ENCODE assay signal across 21 cellular contexts in the genomic region with DNA sequence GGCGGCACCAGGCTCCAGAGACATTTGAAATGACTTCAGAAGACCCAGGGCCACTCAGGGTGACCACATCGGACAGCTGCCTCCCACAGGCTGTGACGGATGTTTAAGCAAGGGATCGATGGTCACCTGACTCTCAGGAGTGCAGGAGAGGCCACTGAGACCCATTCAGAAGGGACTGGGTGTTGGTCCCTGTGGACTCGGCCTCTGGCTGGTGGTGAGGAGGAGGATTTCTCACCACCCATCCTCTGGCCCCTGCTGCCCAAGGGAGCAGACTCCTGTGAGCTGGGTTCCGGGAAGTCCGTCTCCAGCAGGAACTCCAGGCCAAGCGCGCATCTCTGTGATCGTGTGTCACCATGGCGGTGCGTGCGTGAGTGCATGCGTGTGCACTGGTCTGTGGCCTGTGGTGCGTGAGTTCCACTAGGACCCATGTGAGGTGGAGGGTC. TPM values are rescaled to one million over a fixed set of nuclear protein-coding genes. Genes with fewer than 3 reads are reported as not detected.
DNase-seq lines count a peak whose midpoint lies in the region; ATAC-seq and TF ChIP-seq lines count a peak whose summit lies in the region.
"Had no signal": no experiment of that assay in that cellular context is flagged by ENCODE, and none has a peak within 500 bp of the region (broad histone marks: within the 10 kb centered on the region; RNA-seq: fewer than 3 reads in every experiment).

No MANE protein-coding gene starts in this region.

- WGBS in mesenchymal stem cell = 90% methylated on average over 15 of the region's 15 CpGs

- no peak overlapping the region for H3K9ac ChIP-seq in mesenchymal stem cell (ENCODE audit: low read length)
- H3K9ac ChIP-seq: neural progenitor cell had no signal

- H4K91ac ChIP-seq in mesenchymal stem cell (ENCODE audit: low read length) = peak overlapping the region; percentile 0

- TF ChIP-seq CTCF in coronary artery (IDR thresholded peaks at IDR 0.05) (no peak), Calu3 (IDR thresholded peaks at IDR 0.05; ENCODE audit: unreplicated experiment) (no peak)

- ATAC-seq in GM18907 (IDR thresholded peaks at IDR 0.05; ENCODE audit: unreplicated experiment) = no peak
- ATAC-seq: A549, foreskin keratinocyte, right cardiac atrium had no signal

- no peak overlapping the region for H2AFZ ChIP-seq in mesenchymal stem cell (ENCODE audit: low read depth, low read length)
- H2AFZ ChIP-seq: neural progenitor cell had no signal

- H3K4ac ChIP-seq in mesenchymal stem cell (ENCODE audit: low read depth in 1 of 2, low read length in 2 of 2) = no peak overlapping the region

- H3K27me3 ChIP-seq in mesenchymal stem cell (ENCODE audit: control insufficient read depth in 1 of 2, insufficient read depth in 1 of 2, low read length in 2 of 2) = peaks cover 27 to 33% of the 10 kb centered on the region in 2 experiments
- H3K27me3 ChIP-seq: neural progenitor cell, vagina had no signal

- DNase-seq in activated CD4-positive, alpha-beta T cell treated with anti-CD3 and anti-CD28 coated beads, Interleukin-2, amount 10 ng/mL, durations not matched to agents 24 days and 14 days = peak; percentile 52
- DNase-seq in activated CD4-positive, alpha-beta T cell treated with anti-CD3 and anti-CD28 coated beads for 48 hours = no peak
- peak; percentile 13 for DNase-seq in D341Med (ENCODE audit: low spot score)
- DNase-seq in coronary artery (ENCODE audit: low spot score) = peak; percentile 64
- DNase-seq in mesenchymal stem cell = no peak
- no peak for DNase-seq in NCI-H1417 treated with DMSO at 0.1 percent for 48 hours (lab: John Stamatoyannopoulos, UW)
- no peak for DNase-seq in Calu3
- DNase-seq: DMS53; foreskin keratinocyte; mesendoderm; NCI-H1048; NCI-H2107; NCI-H526 treated with DMSO at 0.1 percent for 48 hours; stimulated activated CD4-positive, alpha-beta T cell treated with anti-CD3 and anti-CD28 coated beads, Interleukin-1b, Interleukin-23, amount 100 ng/mL, for 48 hours had no signal

- intact Hi-C loops in activated CD4-positive, alpha-beta T cell treated with anti-CD3 and anti-CD28 coated beads, Interleukin-2, amount 10 ng/mL, durations not matched to agents 24 days and 14 days (cut with micrococcal nuclease) = no loop called here
- intact Hi-C loops in Calu3 (cut with micrococcal nuclease; ENCODE audit: unreplicated experiment) = no loop called here

- H3K23ac ChIP-seq in mesenchymal stem cell (ENCODE audit: low read length in 2 of 2) = no peak overlapping the region

- H3K79me1 ChIP-seq in mesenchymal stem cell (replicated peaks; ENCODE audit: low read length, poor library complexity, severe bottlenecking) = no peaks in the 10 kb centered on the region

- H3K4me1 Mint-ChIP-seq in activated CD4-positive, alpha-beta T cell treated with anti-CD3 and anti-CD28 coated beads, Interleukin-2, amount 10 ng/mL, durations not matched to agents 24 days and 14 days = no peaks in the 10 kb centered on the region
- H3K4me1 Mint-ChIP-seq in Calu3 (ENCODE audit: low read depth, unreplicated experiment) = no peaks in the 10 kb centered on the region

- H3K4me1 ChIP-seq in mesenchymal stem cell (ENCODE audit: control insufficient read depth, insufficient read depth, low read depth, low read length) = peaks cover 18% of the 10 kb centered on the region
- H3K4me1 ChIP-seq: A549, foreskin keratinocyte, vagina had no signal

- H3K18ac ChIP-seq in mesenchymal stem cell (ENCODE audit: low read depth in 1 of 2, low read length in 2 of 2) = no peak overlapping the region

- CTCF ChIA-PET in Calu3 (lab: Charles Lee) = no interaction called here

- H3K4me3 Mint-ChIP-seq in activated CD4-positive, alpha-beta T cell treated with anti-CD3 and anti-CD28 coated beads, Interleukin-2, amount 10 ng/mL, durations not matched to agents 24 days and 14 days = no peak overlapping the region
- no peak overlapping the region for H3K4me3 Mint-ChIP-seq in Calu3 (ENCODE audit: low read depth, unreplicated experiment)
- H3K4me3 Mint-ChIP-seq: neural progenitor cell had no signal

- no peak overlapping the region for H2BK120ac ChIP-seq in mesenchymal stem cell (ENCODE audit: low read depth, low read length)

- H3K27ac Mint-ChIP-seq in activated CD4-positive, alpha-beta T cell treated with anti-CD3 and anti-CD28 coated beads, Interleukin-2, amount 10 ng/mL, durations not matched to agents 24 days and 14 days = no peak overlapping the region
- H3K27ac Mint-ChIP-seq in Calu3 (ENCODE audit: unreplicated experiment) = no peak overlapping the region

- no peaks in the 10 kb centered on the region for H3K9me3 Mint-ChIP-seq in activated CD4-positive, alpha-beta T cell treated with anti-CD3 and anti-CD28 coated beads, Interleukin-2, amount 10 ng/mL, durations not matched to agents 24 days and 14 days
- H3K9me3 Mint-ChIP-seq in Calu3 (ENCODE audit: low read depth, unreplicated experiment) = no peaks in the 10 kb centered on the region
- H3K9me3 Mint-ChIP-seq: neural progenitor cell had no signal

- no peaks in the 10 kb centered on the region for H3K9me3 ChIP-seq in mesenchymal stem cell (ENCODE audit: control insufficient read depth, low read length)
- H3K9me3 ChIP-seq: A549, HAP-1, vagina had no signal

- H4K8ac ChIP-seq in mesenchymal stem cell (ENCODE audit: low read length) = no peak overlapping the region

- H3K4me3 ChIP-seq in coronary artery (no peak overlapping the region), mesenchymal stem cell (ENCODE audit: insufficient read depth in 1 of 2, low read depth in 1 of 2, low read length in 2 of 2) (no peak overlapping the region)
- H3K4me3 ChIP-seq: A549, HAP-1, K562, neural progenitor cell, vagina had no signal

- no peaks in the 10 kb centered on the region for H3K36me3 Mint-ChIP-seq in activated CD4-positive, alpha-beta T cell treated with anti-CD3 and anti-CD28 coated beads, Interleukin-2, amount 10 ng/mL, durations not matched to agents 24 days and 14 days (ENCODE audit: low read depth)
- peaks cover 9% of the 10 kb centered on the region for H3K36me3 Mint-ChIP-seq in Calu3 (ENCODE audit: insufficient read depth, unreplicated experiment)
- H3K36me3 Mint-ChIP-seq: neural progenitor cell had no signal

- H2BK12ac ChIP-seq in mesenchymal stem cell (ENCODE audit: low read length in 2 of 2) = no peak overlapping the region

- H2AK5ac ChIP-seq in mesenchymal stem cell (ENCODE audit: low read length, severe bottlenecking) = no peak overlapping the region

- H3K4me2 ChIP-seq in mesenchymal stem cell (ENCODE audit: low read length, poor library complexity, severe bottlenecking) = no peak overlapping the region
- H3K4me2 ChIP-seq: A549, neural progenitor cell had no signal

- H2BK15ac ChIP-seq in mesenchymal stem cell (ENCODE audit: low read depth, poor library complexity, severe bottlenecking) = peak overlapping the region; percentile 13

- H2BK5ac ChIP-seq in mesenchymal stem cell (ENCODE audit: low read depth, low read length, poor library complexity, severe bottlenecking) = no peak overlapping the region

- no peak overlapping the region for H3K14ac ChIP-seq in mesenchymal stem cell (ENCODE audit: low read length in 2 of 2)

- H3K27ac ChIP-seq in coronary artery (no peak overlapping the region), mesenchymal stem cell (ENCODE audit: low read length, poor library complexity, severe bottlenecking) (no peak overlapping the region)
- H3K27ac ChIP-seq: A549, foreskin keratinocyte, neural progenitor cell, vagina had no signal

- peaks cover 0 to 7% of the 10 kb centered on the region in 2 experiments for H3K36me3 ChIP-seq in mesenchymal stem cell (ENCODE audit: control insufficient read depth in 1 of 2, insufficient read depth in 2 of 2, low read depth in 1 of 2, low read length in 2 of 2)
- H3K36me3 ChIP-seq: HAP-1, neural progenitor cell, vagina had no signal

- H3K27me3 Mint-ChIP-seq in activated CD4-positive, alpha-beta T cell treated with anti-CD3 and anti-CD28 coated beads, Interleukin-2, amount 10 ng/mL, durations not matched to agents 24 days and 14 days = peaks cover 20% of the 10 kb centered on the region
- H3K27me3 Mint-ChIP-seq in Calu3 (ENCODE audit: unreplicated experiment) = peaks cover 44% of the 10 kb centered on the region

- BruUV-seq in Calu3 (replicated peaks; lab: Mats Ljungman, UMichigan) = no TSS peak

RNA-seq across cellular contexts. Expression of a gene that starts 25.5 kb away (rescaled TPM):
- total RNA-seq in activated CD4-positive, alpha-beta T cell treated with anti-CD3 and anti-CD28 coated beads, Interleukin-2, amount 10 ng/mL, durations not matched to agents 24 days and 14 days = 22.3 and 23.1 TPM in 2 replicates
- 27.4 TPM for polyA plus RNA-seq in mesenchymal stem cell (2013, experiment 1 of 2)
- 25.0 TPM for polyA plus RNA-seq in mesenchymal stem cell (2013, experiment 2 of 2)
- 18.1 and 21.4 TPM in 2 replicates for total RNA-seq in Calu3 (2022)

Comparison
In these comparisons a context has a peak if more than half of its experiments do, and no peak if none do; other contexts are left out.
1. DNase-seq: peak in activated CD4-positive, alpha-beta T cell treated with anti-CD3 and anti-CD28 coated beads, Interleukin-2, amount 10 ng/mL, durations not matched to agents 24 days and 14 days (single experiment), D341Med (single experiment) and coronary artery (single experiment); none in activated CD4-positive, alpha-beta T cell treated with anti-CD3 and anti-CD28 coated beads for 48 hours (single experiment), mesenchymal stem cell (single experiment), NCI-H1417 treated with DMSO at 0.1 percent for 48 hours (single experiment) and Calu3 (single experiment).